ENCODE assay signal across 1 cellular context in genomic region chr12:21637985-21638891, GRCh38.
A peak's percentile ranks its signal among the peaks of the same experiment; 100 is the strongest.
TF ChIP-seq lines count a peak whose summit lies in the region.

No MANE protein-coding gene starts in this region.

TF ChIP-seq in IMR-90, 13 proteins besides CTCF, POLR2A, EP300 and RAD21:
- TF ChIP-seq ELK1 (IDR thresholded peaks at IDR 0.05; ENCODE audit: borderline replicate concordance, low read depth, low read length) = no peak
- no peak for TF ChIP-seq RCOR1 (IDR thresholded peaks at IDR 0.05; ENCODE audit: insufficient replicate concordance, low read length)
- peak; percentile 85 for TF ChIP-seq NFE2L2 (IDR thresholded peaks at IDR 0.05; ENCODE audit: low read depth, low read length)
- peak; percentile 43; the same call in 1 of the 2 replicates for TF ChIP-seq MAFK (IDR thresholded peaks at IDR 0.05; ENCODE audit: low read depth, low read length)
- no peak for TF ChIP-seq FOS (IDR thresholded peaks at IDR 0.05; ENCODE audit: low read depth, low read length)
TF ChIP-seq in IMR-90: peak in this region for 2.
